In genomic region chr1:233034845-233035244, GRCh38 we compare ENCODE assay signal across 24 cellular contexts.
"Had no signal": no experiment of that assay in that cellular context is flagged by ENCODE, and none has a peak within 500 bp of the region (broad histone marks: within the 10 kb centered on the region; RNA-seq: fewer than 3 reads in every experiment).

No MANE protein-coding gene starts in this region.

- H3K4me1 ChIP-seq: esophagus muscularis mucosa, gastroesophageal sphincter, neural progenitor cell, suprapubic skin, tibial artery, upper lobe of left lung, uterus had no signal

- H3K27ac Mint-ChIP-seq: effector memory CD8-positive, alpha-beta T cell; mesothelial cell of epicardium; natural killer cell; neural progenitor cell; stimulated activated effector memory CD8-positive, alpha-beta T cell treated with anti-CD3 and anti-CD28 coated beads, Interleukin-12 subunit alpha, Interleukin-12 subunit beta, amount 100 ng/mL, for 72 hours had no signal

- H3K4me3 ChIP-seq: esophagus muscularis mucosa, gastroesophageal sphincter, neural progenitor cell, ovary, suprapubic skin, tibial artery, upper lobe of left lung, uterus had no signal

- H3K4me1 Mint-ChIP-seq: natural killer cell; stimulated activated effector memory CD8-positive, alpha-beta T cell treated with anti-CD3 and anti-CD28 coated beads, Interleukin-12 subunit alpha, Interleukin-12 subunit beta, amount 100 ng/mL, for 72 hours had no signal

- H3K4me2 ChIP-seq: neural progenitor cell had no signal

- H3K4me3 Mint-ChIP-seq: effector memory CD8-positive, alpha-beta T cell; mesothelial cell of epicardium; natural killer cell; neural progenitor cell; stimulated activated effector memory CD8-positive, alpha-beta T cell treated with anti-CD3 and anti-CD28 coated beads, Interleukin-12 subunit alpha, Interleukin-12 subunit beta, amount 100 ng/mL, for 72 hours had no signal

- H2AFZ ChIP-seq: neural progenitor cell had no signal

- H3K27me3 Mint-ChIP-seq: effector memory CD8-positive, alpha-beta T cell had no signal

- H3K27ac ChIP-seq: epithelial cell of prostate, esophagus muscularis mucosa, gastroesophageal sphincter, neural progenitor cell, ovary, suprapubic skin, tibial artery, upper lobe of left lung, uterus had no signal

- H3K9me3 Mint-ChIP-seq: mesothelial cell of epicardium; natural killer cell; neural progenitor cell; stimulated activated effector memory CD8-positive, alpha-beta T cell treated with anti-CD3 and anti-CD28 coated beads, Interleukin-12 subunit alpha, Interleukin-12 subunit beta, amount 100 ng/mL, for 72 hours had no signal

- H3K36me3 ChIP-seq: esophagus muscularis mucosa, gastroesophageal sphincter, neural progenitor cell, ovary, suprapubic skin, tibial artery, upper lobe of left lung, uterus had no signal

- H3K9ac ChIP-seq: neural progenitor cell had no signal

- H3K36me3 Mint-ChIP-seq: mesothelial cell of epicardium; natural killer cell; neural progenitor cell; stimulated activated effector memory CD8-positive, alpha-beta T cell treated with anti-CD3 and anti-CD28 coated beads, Interleukin-12 subunit alpha, Interleukin-12 subunit beta, amount 100 ng/mL, for 72 hours had no signal

- ATAC-seq: effector memory CD8-positive, alpha-beta T cell; gastroesophageal sphincter; left lobe of liver; natural killer cell; right cardiac atrium; stimulated activated effector memory CD8-positive, alpha-beta T cell treated with anti-CD3 and anti-CD28 coated beads, Interleukin-12 subunit alpha, Interleukin-12 subunit beta, amount 100 ng/mL, for 72 hours; stimulated activated naive CD8-positive, alpha-beta T cell treated with anti-CD3 and anti-CD28 coated beads, Interleukin-15, Interleukin-2, amounts not matched to agents 100 U/mL and 50 U/mL, for 24 hours had no signal

- H3K9me3 ChIP-seq: esophagus muscularis mucosa, gastroesophageal sphincter, ovary, suprapubic skin, tibial artery, upper lobe of left lung, uterus had no signal

- H3K27me3 ChIP-seq: esophagus muscularis mucosa, gastroesophageal sphincter, neural progenitor cell, ovary, suprapubic skin, tibial artery, upper lobe of left lung, uterus had no signal

- DNase-seq: effector memory CD8-positive, alpha-beta T cell; foreskin fibroblast; glutamatergic neuron; kidney glomerular epithelial cell; mammary epithelial cell; natural killer cell; nucleus accumbens; ovary; right cardiac atrium; small intestine; stimulated activated CD4-positive, alpha-beta T cell treated with anti-CD3 and anti-CD28 coated beads, Interleukin-4, amount 100 ng/mL, for 1 hour; stimulated activated CD8-positive, alpha-beta memory T cell treated with anti-CD3 and anti-CD28 coated beads, Interleukin-4, amount 100 ng/mL, for 48 hours; stimulated activated naive CD8-positive, alpha-beta T cell treated with anti-CD3 and anti-CD28 coated beads, Interleukin-15, Interleukin-2, amounts not matched to agents 100 U/mL and 50 U/mL, for 24 hours; tibial artery; upper lobe of left lung; uterus had no signal
